10 cellular contexts compared by ENCODE assay signal in genomic region chr5:142280066-142281011, GRCh38. TPM values are rescaled to one million over a fixed set of nuclear protein-coding genes. Genes with fewer than 3 reads are reported as not detected.
A peak's percentile ranks its signal among the peaks of the same experiment; 100 is the strongest.
DNase-seq lines count a peak whose midpoint lies in the region; ATAC-seq, FAIRE-seq and TF ChIP-seq lines count a peak whose summit lies in the region.
"Had no signal": no experiment of that assay in that cellular context is flagged by ENCODE, and none has a peak within 500 bp of the region (broad histone marks: within the 10 kb centered on the region; RNA-seq: fewer than 3 reads in every experiment).

No MANE protein-coding gene starts in this region.

- no peak overlapping the region; the same call in 1 of the 2 replicates for H3K27ac ChIP-seq in H1 (ENCODE audit: low read depth, low read length)
- no peak overlapping the region for H3K27ac ChIP-seq in HepG2 (ENCODE audit: extremely low read length, insufficient read depth, low read length)
- H3K27ac ChIP-seq in stomach: peak overlapping the region in 4 of 5 donors; percentile 41 to 66 (median 51)

- peak overlapping the region; percentile 35; the same call in 1 of the 2 replicates for H2BK5ac ChIP-seq in H1 (ENCODE audit: low read depth, low read length)

- no peak overlapping the region for H3K4me3 ChIP-seq in MG63
- no peak overlapping the region for H3K4me3 ChIP-seq in H1 (ENCODE audit: extremely low read depth in 1 of 4, insufficient read depth in 2 of 4, low read depth in 3 of 4, low read length in 4 of 4)
- peak overlapping the region in 1 of 3 experiments; percentile 40; a peak in 2 of 6 replicates for H3K4me3 ChIP-seq in HepG2 (replicated peaks in 1 of 3; ENCODE audit: insufficient read depth in 1 of 3, low read depth in 2 of 3, low read length in 3 of 3)
- H3K4me3 ChIP-seq in stomach: no peak overlapping the region

- TF ChIP-seq RAD21 in H1 (IDR thresholded peaks at IDR 0.05 in 1 of 2, conservative IDR thresholded peaks at IDR 0.05 in 1 of 2; ENCODE audit: low read depth in 2 of 2, low read length in 2 of 2) (no peak), HepG2 (CRISPR knock-in tag; IDR thresholded peaks at IDR 0.05) (no peak)

- no peak overlapping the region for H3K56ac ChIP-seq in H1 (replicated peaks; ENCODE audit: insufficient read length, low read depth, low read length)

- no peaks in the 10 kb centered on the region for H3K23me2 ChIP-seq in H1 (ENCODE audit: low read depth, low read length)

- TF ChIP-seq CTCF in H1 (IDR thresholded peaks at IDR 0.05; ENCODE audit: control extremely low read depth in 1 of 3, insufficient read depth in 1 of 3, low read depth in 1 of 3, low read length in 3 of 3) (peak in 1 of 3 experiments; percentile 2; a peak in 1 of 4 replicates), HepG2 (CRISPR knock-in tag; IDR thresholded peaks at IDR 0.05) (peak; percentile 46), stomach (IDR thresholded peaks at IDR 0.05) (no peak)

- TF ChIP-seq EP300 in H1 (IDR thresholded peaks at IDR 0.05; ENCODE audit: borderline replicate concordance in 1 of 2, low read depth in 2 of 2, low read length in 2 of 2): no peak
- no peak for TF ChIP-seq EP300 in HepG2 (IDR thresholded peaks at IDR 0.05; ENCODE audit: low read depth in 2 of 2, low read length in 2 of 2)
- no peak for TF ChIP-seq EP300 in HepG2 (CRISPR knock-in tag; IDR thresholded peaks at IDR 0.05; ENCODE audit: borderline replicate concordance)
- no peak for TF ChIP-seq EP300 in stomach (IDR thresholded peaks at IDR 0.05)

- H4K20me1 ChIP-seq in H1 (replicated peaks in 1 of 2; ENCODE audit: control insufficient read depth in 1 of 2, insufficient read depth in 2 of 2, low read length in 2 of 2) (no peaks in the 10 kb centered on the region), HepG2 (ENCODE audit: insufficient read depth, low read length) (no peaks in the 10 kb centered on the region)

- WGBS in H1 (ENCODE audit: extremely low coverage in 1 of 2, insufficient coverage in 1 of 2, insufficient read length in 1 of 2, insufficient replicate concordance in 2 of 2, low coverage in 1 of 2, low lambda C conversion rate in 2 of 2, missing lambda C conversion rate in 1 of 2), 2 experiments: 58% methylated on average over 17 of the region's 17 CpGs; no CpG with 5 or more reads in 1 of the 2 experiments
- 32% methylated on average over 14 of the region's 17 CpGs for WGBS in HepG2 (ENCODE audit: low lambda C conversion rate)
- 69 to 74% (median 69%) methylated on average over 16 to 17 of the region's 17 CpGs for WGBS in stomach, 5 donors

- DNase-seq in MG63: peak; percentile 25
- peak in 1 of 2 experiments; percentile 77 for DNase-seq in H1 (ENCODE audit: low read depth in 1 of 2, low spot score in 2 of 2)
- DNase-seq in HepG2 (ENCODE audit: low spot score): peak; percentile 83
- no peak for DNase-seq in stomach
- DNase-seq in NCI-H187 (lab: John Stamatoyannopoulos, UW): no peak
- DNase-seq in stimulated activated naive CD8-positive, alpha-beta T cell treated with anti-CD3 and anti-CD28 coated beads, Interleukin-15, Interleukin-2, amounts not matched to agents 100 U/mL and 50 U/mL, for 24 hours: no peak
- no peak for DNase-seq in DMS153 (lab: John Stamatoyannopoulos, UW)
- DNase-seq: activated T-cell treated with anti-CD3 and anti-CD28 coated beads for 4 hours, KBM-7 had no signal

- ATAC-seq in HepG2 (peak; percentile 96), HG02588 (IDR thresholded peaks at IDR 0.05; ENCODE audit: unreplicated experiment) (no peak)
- ATAC-seq in stimulated activated naive CD8-positive, alpha-beta T cell treated with anti-CD3 and anti-CD28 coated beads, Interleukin-15, Interleukin-2, amounts not matched to agents 100 U/mL and 50 U/mL, for 24 hours: no peak

- no peak overlapping the region for H4K8ac ChIP-seq in H1 (ENCODE audit: extremely low read depth, insufficient read depth, low read length)

- H2AFZ ChIP-seq in H1 (ENCODE audit: low read length) (no peak overlapping the region), HepG2 (ENCODE audit: low read length) (no peak overlapping the region)

- H2AK5ac ChIP-seq in H1 (ENCODE audit: low read depth, low read length): peak overlapping the region; percentile 10; the same call in 1 of the 2 replicates

- peak in 1 of 2 experiments; percentile 34; a peak in 1 of 3 replicates for TF ChIP-seq POLR2A in H1 (IDR thresholded peaks at IDR 0.05; ENCODE audit: control extremely low read depth in 1 of 2, low read depth in 2 of 2, low read length in 2 of 2)
- no peak for TF ChIP-seq POLR2A in HepG2 (IDR thresholded peaks at IDR 0.05; ENCODE audit: insufficient read depth in 1 of 2, low read depth in 2 of 2, low read length in 2 of 2)
- no peak for TF ChIP-seq POLR2A in stomach (IDR thresholded peaks at IDR 0.05)

- H3K36me3 ChIP-seq in MG63 (no peaks in the 10 kb centered on the region), H1 (ENCODE audit: control insufficient read depth in 2 of 4, insufficient read depth in 4 of 4, low read length in 3 of 4) (no peaks in the 10 kb centered on the region), HepG2 (replicated peaks in 1 of 2; ENCODE audit: control insufficient read depth in 1 of 2, insufficient read depth in 2 of 2, low read length in 2 of 2) (no peaks in the 10 kb centered on the region), stomach (no peaks in the 10 kb centered on the region)

- in situ Hi-C loops in HepG2 (cut with HindIII; ENCODE audit: extremely low pct_ligation_motif_present, low pct_unique_long_range_greater_than_20kb): no loop called here

- H4K5ac ChIP-seq in H1 (ENCODE audit: insufficient read length, low read depth, low read length): no peak overlapping the region

- H3K9me3 ChIP-seq in MG63 (no peaks in the 10 kb centered on the region), H1 (ENCODE audit: insufficient read depth in 2 of 2, low read depth in 1 of 2, low read length in 1 of 2) (no peaks in the 10 kb centered on the region), HepG2 (ENCODE audit: low read length) (no peaks in the 10 kb centered on the region), stomach (no peaks in the 10 kb centered on the region)

- H3K4me1 ChIP-seq in H1 (replicated peaks in 1 of 4; ENCODE audit: control insufficient read depth in 3 of 4, insufficient read depth in 4 of 4, low read length in 3 of 4): peaks cover 7 to 18% (median 9%) of the 10 kb centered on the region in 4 experiments
- H3K4me1 ChIP-seq in HepG2 (ENCODE audit: insufficient read depth, low read length): peaks cover 50% of the 10 kb centered on the region
- no peaks in the 10 kb centered on the region for H3K4me1 ChIP-seq in stomach

- peak overlapping the region; percentile 63; the same call in 1 of the 2 replicates for H2BK15ac ChIP-seq in H1 (ENCODE audit: low read length)

- no peak overlapping the region for H3K14ac ChIP-seq in H1 (ENCODE audit: insufficient read length)

- H3K79me1 ChIP-seq in H1 (ENCODE audit: low read depth, low read length): no peaks in the 10 kb centered on the region

- H2BK12ac ChIP-seq in H1 (ENCODE audit: low read depth, low read length): peak overlapping the region; percentile 35; the same call in 1 of the 2 replicates

- no peak overlapping the region for H3K23ac ChIP-seq in H1 (ENCODE audit: insufficient read length)

- H3K79me2 ChIP-seq in H1 (ENCODE audit: control insufficient read depth in 1 of 2, insufficient read depth in 2 of 2, low read length in 2 of 2) (no peaks in the 10 kb centered on the region), HepG2 (ENCODE audit: insufficient read depth, low read length) (no peaks in the 10 kb centered on the region)

- no peak overlapping the region for H3K4ac ChIP-seq in H1 (replicated peaks; ENCODE audit: insufficient read length, low read depth, low read length)

- TSS peak; percentile 52 for BruUV-seq in HepG2 (replicated peaks; lab: Mats Ljungman, UMichigan)

- H2BK20ac ChIP-seq in H1 (ENCODE audit: low read length): no peak overlapping the region

- no peak overlapping the region for H3K18ac ChIP-seq in H1 (ENCODE audit: extremely low read depth, low read length)

- POLR2A ChIA-PET in H1 (lab: Charles Lee; ENCODE audit: partially characterized antibody): interaction anchor here (0.6 to 3.8 kb wide), 14 partner anchors 9 to 127 kb away, joined by 3 to 24 read pairs (median 6); partner anchors contain the start of gene SPRY4
- POLR2A ChIA-PET in HepG2 (lab: Yijun Ruan, JAX): interaction anchor here (0.6 to 1.4 kb wide), 7 partner anchors 10 to 80 kb away, joined by 3 to 4 read pairs (median 3); partner anchors contain the start of gene SPRY4

- H3K9ac ChIP-seq in H1 (replicated peaks in 1 of 4; ENCODE audit: extremely low read depth in 1 of 4, low read depth in 3 of 4, low read length in 3 of 4) (no peak overlapping the region), HepG2 (ENCODE audit: insufficient read depth, low read depth, low read length) (peak overlapping the region; percentile 19; the same call in 1 of the 2 replicates)

- H2BK120ac ChIP-seq in H1 (replicated peaks; ENCODE audit: low read depth, low read length): no peak overlapping the region

- no peak overlapping the region for H4K91ac ChIP-seq in H1 (replicated peaks; ENCODE audit: insufficient read length, low read length)

- H3K27me3 ChIP-seq in MG63: no peaks in the 10 kb centered on the region
- H3K27me3 ChIP-seq in H1 (replicated peaks in 1 of 4; ENCODE audit: control insufficient read depth in 3 of 4, extremely low read depth in 1 of 4, insufficient read depth in 3 of 4, low read length in 3 of 4): no peaks in the 10 kb centered on the region
- no peaks in the 10 kb centered on the region for H3K27me3 ChIP-seq in HepG2 (ENCODE audit: control insufficient read depth in 1 of 2, insufficient read depth in 2 of 2, low read length in 2 of 2)
- no peaks in the 10 kb centered on the region for H3K27me3 ChIP-seq in stomach

- H3K4me2 ChIP-seq in H1 (ENCODE audit: insufficient read depth in 1 of 2, low read depth in 2 of 2, low read length in 2 of 2): no peak overlapping the region
- peak overlapping the region; percentile 55 for H3K4me2 ChIP-seq in HepG2 (ENCODE audit: low read depth, low read length)

- intact Hi-C loops in HepG2 (cut with micrococcal nuclease; ENCODE audit: unreplicated experiment): no loop called here
- intact Hi-C loops in stomach (cut with DNase I; ENCODE audit: low total_unique reads): no loop called here

- peak; percentile 68 for FAIRE-seq in H1 (lab: Jason Lieb, UNC)
- FAIRE-seq in HepG2 (lab: Jason Lieb, UNC): peak; percentile 67

- CTCF ChIA-PET in H1 (lab: Charles Lee; ENCODE audit: partially characterized antibody): interaction anchor here (0.8 to 2.2 kb wide), 12 partner anchors 11 to 269 kb away, joined by 3 to 9 read pairs (median 4); no protein-coding TSS in a partner anchor
- CTCF ChIA-PET in HepG2 (lab: Yijun Ruan, JAX; ENCODE audit: low intra/inter-chr PET ratio, low total read pairs): no interaction called here

RNA-seq across cellular contexts. Expression of gene SPRY4, which starts 44.5 kb away (rescaled TPM):
- total RNA-seq in MG63 (2014; rRNA removed; shearing (Covaris generic); ENCODE audit: low replicate concordance): 3.9 and 5.5 TPM in 2 replicates
- total RNA-seq in H1 (2021; fragmentation: NEBNext Ultra II Directional; extraction: Animal tissue kit (Norgen Biotek cat#: 25700)): 98.2 and 113 TPM in 2 replicates
- polyA plus RNA-seq in H1 (2011; rRNA removed): 59.1 and 80.0 TPM in 2 replicates
- 30.4 TPM for polyA plus RNA-seq in H1 (2011; cell fraction: cytosol; rRNA removed)
- 77.2 TPM for polyA plus RNA-seq in H1 (2011; cell fraction: nucleus; rRNA removed)
- polyA plus RNA-seq in H1 (2012, experiment 1 of 2): 48.8 to 66.0 TPM (median 56.2 TPM) in 4 replicates
- 30.7 TPM for polyA plus RNA-seq in H1 (2012, experiment 2 of 2)
- 97.0 TPM for polyA plus RNA-seq in H1 (2013, experiment 1 of 2)
- polyA plus RNA-seq in H1 (2013, experiment 2 of 2): 102 TPM
- polyA minus RNA-seq in H1 (2011; rRNA and poly(A)+ RNA removed): 78.2 and 94.7 TPM in 2 replicates
- 44.6 TPM for polyA minus RNA-seq in H1 (2011; cell fraction: cytosol; rRNA and poly(A)+ RNA removed)
- polyA minus RNA-seq in H1 (2011; cell fraction: nucleus; rRNA and poly(A)+ RNA removed): 95.5 TPM
- total RNA-seq in HepG2 (2016; rRNA removed; fragmentation: Illumina TruSeq; extraction: Trizol): 8.9 and 9.0 TPM in 2 replicates
- total RNA-seq in HepG2 (2016; cell fraction: cytosol; rRNA removed; fragmentation: Illumina TruSeq; extraction: Trizol; ENCODE audit: low read depth): 1.6 and 1.8 TPM in 2 replicates
- 8.3 and 8.7 TPM in 2 replicates for total RNA-seq in HepG2 (2016; cell fraction: insoluble cytoplasmic fraction; rRNA removed; fragmentation: Illumina TruSeq; extraction: Trizol)
- 5.8 and 6.0 TPM in 2 replicates for total RNA-seq in HepG2 (2016; cell fraction: membrane; rRNA removed; fragmentation: Illumina TruSeq; extraction: Trizol)
- total RNA-seq in HepG2 (2016; cell fraction: nucleus; rRNA removed; fragmentation: Illumina TruSeq; extraction: Trizol): 12.5 and 16.8 TPM in 2 replicates
- 17.8 and 19.2 TPM in 2 replicates for polyA plus RNA-seq in HepG2 (2011; rRNA removed)
- polyA plus RNA-seq in HepG2 (2011; cell fraction: cytosol; rRNA removed): 10.9 and 12.6 TPM in 2 replicates
- polyA plus RNA-seq in HepG2 (2011; cell fraction: nucleus; rRNA removed): 61.0 and 63.7 TPM in 2 replicates
- polyA plus RNA-seq in HepG2 (2012): 10.0 and 17.2 TPM in 2 replicates
- polyA plus RNA-seq in HepG2 (2016; cell fraction: cytosol; fragmentation: Illumina TruSeq; extraction: Trizol; ENCODE audit: low read depth): 0.37 and 0.40 TPM in 2 replicates
- 6.9 and 9.0 TPM in 2 replicates for polyA plus RNA-seq in HepG2 (2016; cell fraction: insoluble cytoplasmic fraction; fragmentation: Illumina TruSeq; extraction: Trizol; ENCODE audit: low read depth)
- 2.0 and 2.1 TPM in 2 replicates for polyA plus RNA-seq in HepG2 (2016; cell fraction: membrane; fragmentation: Illumina TruSeq; extraction: Trizol; ENCODE audit: low read depth)
- 21.3 and 22.7 TPM in 2 replicates for polyA plus RNA-seq in HepG2 (2016; cell fraction: nucleus; fragmentation: Illumina TruSeq; extraction: Trizol; ENCODE audit: insufficient read depth, low read depth)
- 0.09 and 81.1 TPM in 2 replicates for polyA minus RNA-seq in HepG2 (2011; rRNA and poly(A)+ RNA removed; ENCODE audit: low replicate concordance)
- polyA minus RNA-seq in HepG2 (2011; cell fraction: cytosol; rRNA and poly(A)+ RNA removed): 21.7 and 22.2 TPM in 2 replicates
- polyA minus RNA-seq in HepG2 (2011; cell fraction: nucleus; rRNA and poly(A)+ RNA removed): 40.0 and 40.4 TPM in 2 replicates
- 10 to 100 TPM in 3 of 5 donors, 1 to 10 TPM in 2; 2.9 to 13.6 (median 10.7) TPM for total RNA-seq in stomach
- polyA plus RNA-seq in stomach: 1 to 10 TPM; 1.3 to 7.9 (median 5.2) TPM

Comparison
In these comparisons a context has a peak if more than half of its experiments do, and no peak if none do; other contexts are left out.
1. DNase-seq: peak in MG63 (single experiment) and HepG2 (single experiment); none in stomach (single experiment), NCI-H187 (0 of 2), stimulated activated naive CD8-positive, alpha-beta T cell treated with anti-CD3 and anti-CD28 coated beads, Interleukin-15, Interleukin-2, amounts not matched to agents 100 U/mL and 50 U/mL, for 24 hours (single experiment) and DMS153 (single experiment).
2. H3K27ac ChIP-seq: peak in stomach (4 of 5); none in H1 (single experiment) and HepG2 (single experiment).